Comparison of ENCODE assay signal across 8 cellular contexts in the genomic region with DNA sequence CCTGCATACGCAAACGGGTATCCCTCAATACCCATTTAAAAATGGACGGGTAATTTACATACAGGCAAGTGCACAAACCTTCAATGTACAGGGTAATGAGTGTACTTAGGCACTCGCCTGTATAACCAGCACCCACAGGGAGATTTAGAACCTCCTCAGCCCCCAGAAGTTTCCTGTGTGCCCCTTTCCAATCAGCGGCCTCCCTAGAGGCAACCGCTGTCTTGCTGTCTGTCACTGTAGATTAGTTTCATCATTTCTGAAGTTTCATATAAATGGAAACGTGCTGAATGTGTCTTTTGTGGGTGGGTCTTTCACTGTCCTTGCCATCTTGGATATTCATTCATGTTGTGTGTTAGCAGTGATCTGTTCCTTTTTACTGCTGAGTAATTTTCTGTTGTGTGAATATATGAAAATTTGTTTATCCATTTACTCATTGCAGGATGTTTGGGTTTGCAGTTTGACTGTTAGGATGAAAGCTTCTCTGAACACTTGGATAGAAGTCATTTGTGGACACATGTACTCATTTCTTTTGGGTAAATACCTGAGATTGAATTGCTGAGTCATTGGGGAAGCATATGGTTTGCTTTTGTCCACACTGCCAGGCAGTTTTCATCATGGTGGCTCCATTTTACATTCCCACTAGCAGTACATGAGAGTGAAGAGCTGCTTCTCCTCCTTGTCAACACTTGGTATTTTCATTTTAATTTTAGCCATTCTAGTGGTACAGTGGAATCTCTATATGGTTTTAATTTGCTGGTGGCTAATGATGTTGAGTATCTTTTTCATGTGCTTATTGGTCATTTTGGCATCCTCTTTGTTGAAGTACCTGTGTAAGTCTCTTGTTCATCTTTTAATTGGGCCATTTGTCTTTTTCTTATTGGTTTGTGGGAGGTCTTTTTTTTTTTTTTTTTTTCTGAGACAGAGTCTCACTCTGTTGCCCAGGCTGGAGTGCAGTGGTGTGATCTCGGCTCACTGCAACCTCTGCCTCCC. TPM values are rescaled to one million over a fixed set of nuclear protein-coding genes. Genes with fewer than 3 reads are reported as not detected.
DNase-seq lines count a peak whose midpoint lies in the region; ATAC-seq and TF ChIP-seq lines count a peak whose summit lies in the region.

No MANE protein-coding gene starts in this region.

- peaks cover 87 to 95% of the 10 kb centered on the region in 2 donors for H3K4me1 Mint-ChIP-seq in natural killer cell

- peak overlapping the region; percentile 82 for H3K4me3 Mint-ChIP-seq in natural killer cell

- no peaks in the 10 kb centered on the region for H3K36me3 Mint-ChIP-seq in natural killer cell

- no peak for TF ChIP-seq CTCF in natural killer cell (IDR thresholded peaks at IDR 0.05)

- no peaks in the 10 kb centered on the region for H3K9me3 Mint-ChIP-seq in natural killer cell

- intact Hi-C loops in natural killer cell (cut with micrococcal nuclease) (no loop called here), head of caudate nucleus (cut with DNase I) (no loop called here)

- no peaks in the 10 kb centered on the region for H3K27me3 Mint-ChIP-seq in natural killer cell (ENCODE audit: low read depth in 2 of 2)

- H3K27ac Mint-ChIP-seq in natural killer cell = peak overlapping the region; percentile 88 to 91

- ATAC-seq in HG02852 (IDR thresholded peaks at IDR 0.05; ENCODE audit: unreplicated experiment) = peak; percentile 38
- no peak for ATAC-seq in natural killer cell
- no peak for ATAC-seq in GM19023 (IDR thresholded peaks at IDR 0.05; ENCODE audit: unreplicated experiment)

- peak; percentile 49 for DNase-seq in activated CD4-positive, alpha-beta T cell treated with anti-CD3 and anti-CD28 coated beads for 48 hours
- DNase-seq in activated CD4-positive, alpha-beta T cell treated with anti-CD3 and anti-CD28 coated beads, Interleukin-2, amount 50 U/mL, for 4 hours = no peak
- peak; percentile 25 for DNase-seq in activated CD4-positive, CD25-positive, alpha-beta regulatory T cell treated with anti-CD3 and anti-CD28 coated beads, Interleukin-2, amount 50 U/mL, for 72 hours
- DNase-seq in natural killer cell = no peak
- DNase-seq in head of caudate nucleus = no peak
- no peak for DNase-seq in hepatic stellate cell (ENCODE audit: low spot score)

RNA-seq across cellular contexts. Expression of gene ADCY7, which starts 2.1 kb away (rescaled TPM):
- 100 to 1,000 TPM; 479 to 591 (median 512) TPM for total RNA-seq in natural killer cell

Comparison
In these comparisons a context has a peak if more than half of its experiments do, and no peak if none do; other contexts are left out.
1. DNase-seq: peak in activated CD4-positive, alpha-beta T cell treated with anti-CD3 and anti-CD28 coated beads for 48 hours (single experiment) and activated CD4-positive, CD25-positive, alpha-beta regulatory T cell treated with anti-CD3 and anti-CD28 coated beads, Interleukin-2, amount 50 U/mL, for 72 hours (single experiment); none in activated CD4-positive, alpha-beta T cell treated with anti-CD3 and anti-CD28 coated beads, Interleukin-2, amount 50 U/mL, for 4 hours (0 of 2), natural killer cell (single experiment), head of caudate nucleus (0 of 42) and hepatic stellate cell (single experiment).